ENCODE assay signal across 8 cellular contexts in genomic region chr12:93741741-93742085, GRCh38.
A peak's percentile ranks its signal among the peaks of the same experiment; 100 is the strongest.
DNase-seq lines count a peak whose midpoint lies in the region; ATAC-seq and TF ChIP-seq lines count a peak whose summit lies in the region.

No MANE protein-coding gene starts in this region.

- ATAC-seq in Right ventricle myocardium inferior (peak; percentile 29), HG03045 (IDR thresholded peaks at IDR 0.05; ENCODE audit: unreplicated experiment) (peak; percentile 24), naive B cell (ENCODE audit: low read depth in 2 of 2) (peak; percentile 38 to 46)

- H3K27me3 Mint-ChIP-seq in T-helper 1 cell treated with Interleukin-12 subunit alpha and Interleukin-12 subunit beta and Interleukin-4 antibody, amounts not matched to agents 30 μg/mL and 1 μg/mL, for 36 hours (ENCODE audit: low read depth) = no peaks in the 10 kb centered on the region
- H3K27me3 Mint-ChIP-seq in naive B cell = peaks cover 0 to 8% (median 0%) of the 10 kb centered on the region in 3 donors

- POLR2A ChIA-PET in HEK293T (lab: Yijun Ruan, JAX) = interaction anchor here (0.8 to 0.9 kb wide), 2 partner anchors 65 kb away, joined by 3 read pairs; partner anchors contain the start of gene CRADD

- H3K27ac ChIP-seq in epithelial cell of prostate = peak overlapping the region; percentile 43

- H3K4me1 Mint-ChIP-seq in T-helper 1 cell treated with Interleukin-12 subunit alpha and Interleukin-12 subunit beta and Interleukin-4 antibody, amounts not matched to agents 30 μg/mL and 1 μg/mL, for 36 hours (ENCODE audit: low read depth) = peaks cover 38% of the 10 kb centered on the region
- peaks cover 25 to 39% (median 38%) of the 10 kb centered on the region in 3 donors for H3K4me1 Mint-ChIP-seq in naive B cell

- CTCF ChIA-PET in HEK293T (lab: Yijun Ruan, JAX) = interaction anchor here (1.1 to 1.2 kb wide), 2 partner anchors 111 to 239 kb away, joined by 3 to 4 read pairs; no protein-coding TSS in a partner anchor

- H3K27ac Mint-ChIP-seq in T-helper 1 cell treated with Interleukin-12 subunit alpha and Interleukin-12 subunit beta and Interleukin-4 antibody, amounts not matched to agents 30 μg/mL and 1 μg/mL, for 36 hours = peak overlapping the region; percentile 65
- H3K27ac Mint-ChIP-seq in naive B cell = peak overlapping the region; percentile 4 to 94 (median 63)

- H3K9me3 Mint-ChIP-seq in T-helper 1 cell treated with Interleukin-12 subunit alpha and Interleukin-12 subunit beta and Interleukin-4 antibody, amounts not matched to agents 30 μg/mL and 1 μg/mL, for 36 hours = no peaks in the 10 kb centered on the region
- no peaks in the 10 kb centered on the region for H3K9me3 Mint-ChIP-seq in naive B cell

- intact Hi-C loops in Right ventricle myocardium inferior (cut with DNase I) = loop anchor here (1.0 to 5.0 kb wide), 3 partner anchors 65 to 170 kb away; partner anchors contain the start of gene CRADD
- intact Hi-C loops in cardiac septum (cut with DNase I) = loop anchor here (1.0 to 5.0 kb wide), 5 partner anchors 37 to 361 kb away; no protein-coding TSS in a partner anchor

- DNase-seq in Right ventricle myocardium inferior (ENCODE audit: missing footprints) = no peak
- no peak for DNase-seq in cardiac septum (ENCODE audit: low spot score)
- DNase-seq in epithelial cell of prostate (ENCODE audit: low read depth, low spot score) = no peak
- no peak for DNase-seq in naive B cell
- DNase-seq in HEK293T (ENCODE audit: extremely low spot score) = no peak
- no peak for DNase-seq in MV-4-11 (lab: John Stamatoyannopoulos, UW)

- no peaks in the 10 kb centered on the region for H3K36me3 Mint-ChIP-seq in T-helper 1 cell treated with Interleukin-12 subunit alpha and Interleukin-12 subunit beta and Interleukin-4 antibody, amounts not matched to agents 30 μg/mL and 1 μg/mL, for 36 hours (ENCODE audit: low read depth)
- no peaks in the 10 kb centered on the region for H3K36me3 Mint-ChIP-seq in naive B cell

- H3K4me3 Mint-ChIP-seq in T-helper 1 cell treated with Interleukin-12 subunit alpha and Interleukin-12 subunit beta and Interleukin-4 antibody, amounts not matched to agents 30 μg/mL and 1 μg/mL, for 36 hours = peak overlapping the region; percentile 83
- H3K4me3 Mint-ChIP-seq in naive B cell = peak overlapping the region; percentile 81 to 96 (median 92)

TF ChIP-seq in HEK293T, 16 proteins besides CTCF, POLR2A, EP300 and RAD21:
- no peak for TF ChIP-seq NFRKB (IDR thresholded peaks at IDR 0.05)
- no peak for TF ChIP-seq LEF1 (IDR thresholded peaks at IDR 0.05; ENCODE audit: borderline replicate concordance)
- no peak for TF ChIP-seq ELF4 (IDR thresholded peaks at IDR 0.05)
- no peak for TF ChIP-seq FOXA1 (IDR thresholded peaks at IDR 0.05)
- TF ChIP-seq ZNF384 (IDR thresholded peaks at IDR 0.05) = no peak
- TF ChIP-seq BHLHE40 (IDR thresholded peaks at IDR 0.05; ENCODE audit: borderline replicate concordance) = no peak
- no peak for TF ChIP-seq L3MBTL2 (conservative IDR thresholded peaks at IDR 0.05)
- TF ChIP-seq FOXM1 (IDR thresholded peaks at IDR 0.05; ENCODE audit: borderline replicate concordance) = no peak
- no peak for TF ChIP-seq HDGF (IDR thresholded peaks at IDR 0.05; ENCODE audit: borderline replicate concordance)
- no peak for TF ChIP-seq TARDBP (IDR thresholded peaks at IDR 0.05)
- TF ChIP-seq SUZ12 (IDR thresholded peaks at IDR 0.05) = no peak
- no peak for TF ChIP-seq FOXK2 (IDR thresholded peaks at IDR 0.05)
- no peak for TF ChIP-seq CTBP1 (IDR thresholded peaks at IDR 0.05; ENCODE audit: borderline replicate concordance)
- TF ChIP-seq SP1 (IDR thresholded peaks at IDR 0.05) = no peak
TF ChIP-seq in HEK293T: peak in this region for 0.
